8 cellular contexts compared by ENCODE assay signal in the genomic region with DNA sequence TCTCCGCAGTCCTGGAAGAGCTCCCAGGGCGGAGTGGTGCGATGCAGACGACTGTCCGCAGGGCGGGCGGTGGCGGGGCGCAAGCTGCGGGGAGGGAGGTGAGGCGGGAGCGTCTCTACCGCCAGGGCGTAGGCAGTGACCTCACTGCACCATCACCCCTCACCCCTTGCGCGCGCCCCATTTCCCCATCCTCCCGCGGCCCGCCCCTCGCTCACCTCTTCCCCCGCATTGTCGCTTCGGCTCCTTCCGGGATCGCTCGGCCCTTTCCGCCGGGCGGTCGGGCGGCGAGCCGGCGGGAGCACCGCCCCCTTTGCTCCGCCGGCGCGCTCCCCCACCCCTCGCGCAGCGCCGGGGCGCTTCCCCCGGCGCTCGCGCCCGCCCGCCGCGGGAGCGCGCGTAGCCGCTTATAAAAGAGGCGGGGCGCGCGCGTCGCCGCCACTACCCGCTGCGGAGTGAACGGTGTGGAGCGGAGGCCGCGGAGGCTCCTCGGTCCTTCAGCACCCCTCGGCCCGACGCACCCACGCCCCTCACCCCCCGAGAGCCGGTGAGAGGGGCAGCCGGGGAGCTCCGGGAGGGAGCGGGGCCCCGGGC. TPM values are rescaled to one million over a fixed set of nuclear protein-coding genes. Genes with fewer than 3 reads are reported as not detected.
DNase-seq lines count a peak whose midpoint lies in the region; ATAC-seq and TF ChIP-seq lines count a peak whose summit lies in the region.

Gene SPTAN1 (plus strand): TSS at position 435 of the 591 bp plus-strand sequence. CDS start 14,154 bp downstream, outside the sequence.

- no peaks in the 10 kb centered on the region for H3K9me3 ChIP-seq in ovary
- no peaks in the 10 kb centered on the region for H3K9me3 ChIP-seq in thoracic aorta

- H3K36me3 ChIP-seq in ovary (no peaks in the 10 kb centered on the region), thoracic aorta (no peaks in the 10 kb centered on the region)

- ATAC-seq in HG02623 (IDR thresholded peaks at IDR 0.05; ENCODE audit: unreplicated experiment) (peak; percentile 81), thoracic aorta (ENCODE audit: insufficient number of reproducible peaks, low FRiP score, low read depth) (peak; percentile 75)
- peak; percentile 78 to 87 for ATAC-seq in activated naive CD4-positive, alpha-beta T cell treated with anti-CD3 and anti-CD28 coated beads, Interleukin-2, amount 50 U/mL, for 72 hours

- no peak for TF ChIP-seq CTCF in GM12864 (IDR thresholded peaks at IDR 0.05; ENCODE audit: low read depth, low read length, missing control alignments)
- peak in 1 of 3 donors; percentile 45 for TF ChIP-seq CTCF in ovary (IDR thresholded peaks at IDR 0.05)
- peak; percentile 32 for TF ChIP-seq CTCF in thoracic aorta (IDR thresholded peaks at IDR 0.05)

- H3K4me3 ChIP-seq in GM12864 (ENCODE audit: low read depth, low read length) = peak within 1 kb of the TSS; percentile 94
- peak within 1 kb of the TSS; percentile 80 for H3K4me3 ChIP-seq in ovary
- peak within 1 kb of the TSS; percentile 97 for H3K4me3 ChIP-seq in thoracic aorta

- peaks cover 0 to 7% of the 10 kb centered on the region in 2 donors for H3K36me3 Mint-ChIP-seq in activated naive CD4-positive, alpha-beta T cell treated with anti-CD3 and anti-CD28 coated beads, Interleukin-2, amount 50 U/mL, for 72 hours

- H3K9me3 Mint-ChIP-seq in activated naive CD4-positive, alpha-beta T cell treated with anti-CD3 and anti-CD28 coated beads, Interleukin-2, amount 50 U/mL, for 72 hours = no peaks in the 10 kb centered on the region

- H3K27ac ChIP-seq in ovary (peak within 1 kb of the TSS; percentile 95 to 99), thoracic aorta (peak within 1 kb of the TSS; percentile 94 to 95)

- 0 to 1% (median 1%) methylated on average over 27 to 81 of the region's 81 CpGs for WGBS in ovary, 3 donors

- no peaks in the 10 kb centered on the region for H3K27me3 ChIP-seq in ovary
- no peaks in the 10 kb centered on the region for H3K27me3 ChIP-seq in thoracic aorta (replicated peaks; ENCODE audit: insufficient read depth)

- TF ChIP-seq EP300 in ovary (IDR thresholded peaks at IDR 0.05) = peak; percentile 10

- peak; percentile 62 for DNase-seq in GM12864 (ENCODE audit: low read depth)
- DNase-seq in NCI-H1092 treated with DMSO at 0.1 percent for 48 hours (lab: John Stamatoyannopoulos, UW) = peak; percentile 89
- peak; percentile 93 for DNase-seq in SKM-1 treated with dmso at 0.1 percent for 144 hours (lab: John Stamatoyannopoulos, UW; ENCODE audit: unreplicated experiment)
- DNase-seq in activated naive CD4-positive, alpha-beta T cell treated with anti-CD3 and anti-CD28 coated beads, Interleukin-2, amount 50 U/mL, for 72 hours (ENCODE audit: low spot score in 2 of 2) = peak; percentile 96 to 98
- DNase-seq in head of caudate nucleus = peak; percentile 65 to 97 (median 93)
- peak; percentile 92 to 97 (median 96) for DNase-seq in ovary
- peak; percentile 60 for DNase-seq in thoracic aorta (ENCODE audit: low spot score)

- intact Hi-C loops in head of caudate nucleus (cut with DNase I) = loop anchor here (2.0 kb wide), 1 partner anchor 47 kb away; the partner anchor contains the start of gene GLE1
- intact Hi-C loops in ovary (cut with DNase I) = loop anchor here in 2 of 4 donors (2.0 to 5.0 kb wide), 2 partner anchors 137 to 190 kb away; partner anchors contain the start of gene SET (in 1 of the 2)

- peak; percentile 99 for TF ChIP-seq POLR2A in ovary (IDR thresholded peaks at IDR 0.05)

- peak within 1 kb of the TSS; percentile 92 to 98 for H3K27ac Mint-ChIP-seq in activated naive CD4-positive, alpha-beta T cell treated with anti-CD3 and anti-CD28 coated beads, Interleukin-2, amount 50 U/mL, for 72 hours

- H3K4me1 ChIP-seq in ovary (ENCODE audit: insufficient read depth) = peaks cover 8% of the 10 kb centered on the region
- peaks cover 31 to 58% of the 10 kb centered on the region in 2 donors for H3K4me1 ChIP-seq in thoracic aorta (ENCODE audit: control insufficient read depth in 1 of 2, low read depth in 2 of 2)

RNA-seq across cellular contexts. Expression of gene SPTAN1, which starts in this region (rescaled TPM):
- total RNA-seq in activated naive CD4-positive, alpha-beta T cell treated with anti-CD3 and anti-CD28 coated beads, Interleukin-2, amount 50 U/mL, for 72 hours = 100 to 1,000 TPM; 242 to 278 TPM
- total RNA-seq in ovary = 100 to 1,000 TPM; 140 to 301 (median 261) TPM
- 100 to 1,000 TPM; 120 to 241 TPM for polyA plus RNA-seq in ovary
- 100 to 1,000 TPM; 324 to 348 TPM for total RNA-seq in thoracic aorta

Comparison
In these comparisons a context has a peak if more than half of its experiments do, and no peak if none do; other contexts are left out.
1. Peak in every context shown above with its lines: DNase-seq, ATAC-seq, H3K4me3 ChIP-seq and H3K27ac ChIP-seq.